1 cellular context compared by ENCODE assay signal in genomic region chr4:24428850-24429249, GRCh38.
TF ChIP-seq lines count a peak whose summit lies in the region.

No MANE protein-coding gene starts in this region.

TF ChIP-seq in GM23338, 12 proteins besides CTCF, POLR2A, EP300 and RAD21 (continued from another document):
- TF ChIP-seq ZNF462 (CRISPR knock-in tag; IDR thresholded peaks at IDR 0.05) (no peak), JUNB (IDR thresholded peaks at IDR 0.05; ENCODE audit: unreplicated experiment) (no peak), ZNF114 (CRISPR knock-in tag; IDR thresholded peaks at IDR 0.05) (no peak)
